In genomic region chr15:64949383-64950141, GRCh38 we compare ENCODE assay signal across 1 cellular context.
A peak's percentile ranks its signal among the peaks of the same experiment; 100 is the strongest.
TF ChIP-seq lines count a peak whose summit lies in the region.

No MANE protein-coding gene starts in this region.

TF ChIP-seq in K562, 482 proteins besides CTCF, POLR2A, EP300 and RAD21:
- 0 out of 2 replicates have a peak, but pooled peaks have one; percentile 51 for TF ChIP-seq POLR2AphosphoS2 (IDR thresholded peaks at IDR 0.05; ENCODE audit: low read length)
- TF ChIP-seq SRSF3 (IDR thresholded peaks at IDR 0.05; ENCODE audit: insufficient read depth, low read length), result no peak
- TF ChIP-seq POLR2G (IDR thresholded peaks at IDR 0.05; ENCODE audit: low read depth, low read length), result 0 out of 2 replicates have a peak, but pooled peaks have one; percentile 36
- TF ChIP-seq FOXJ2 (tag; IDR thresholded peaks at IDR 0.05), result no peak
- TF ChIP-seq WHSC1 (IDR thresholded peaks at IDR 0.05; ENCODE audit: low read length), result no peak
- TF ChIP-seq ZNF639 (CRISPR knock-in tag; conservative IDR thresholded peaks at IDR 0.05 in 1 of 2, IDR thresholded peaks at IDR 0.05 in 1 of 2), result no peak
- no peak for TF ChIP-seq ZNF121 (CRISPR knock-in tag; conservative IDR thresholded peaks at IDR 0.05)
- no peak for TF ChIP-seq CBFA2T2 (conservative IDR thresholded peaks at IDR 0.05)
- no peak for TF ChIP-seq HNRNPL (IDR thresholded peaks at IDR 0.05; ENCODE audit: low read depth, low read length)
